In genomic region chr7:100706672-100707311, GRCh38 we compare ENCODE assay signal across 8 cellular contexts. TPM values are rescaled to one million over a fixed set of nuclear protein-coding genes. Genes with fewer than 3 reads are reported as not detected.
DNase-seq lines count a peak whose midpoint lies in the region; ATAC-seq and TF ChIP-seq lines count a peak whose summit lies in the region.

No MANE protein-coding gene starts in this region.

- no peak overlapping the region for H2BK120ac ChIP-seq in mesendoderm (ENCODE audit: low read depth, low read length)

- no peak overlapping the region for H4K8ac ChIP-seq in mesendoderm (ENCODE audit: low read depth, low read length)

- peak overlapping the region; percentile 96 for H3K9ac ChIP-seq in mesendoderm (ENCODE audit: low read length)

- peaks cover 0 to 13% of the 10 kb centered on the region in 2 donors for H3K4me1 ChIP-seq in breast epithelium
- peaks cover 4% of the 10 kb centered on the region for H3K4me1 ChIP-seq in mesendoderm (ENCODE audit: control insufficient read depth, low read depth, low read length)

- no peak overlapping the region for H4K5ac ChIP-seq in mesendoderm (ENCODE audit: low read length)

- H3K18ac ChIP-seq in mesendoderm (ENCODE audit: low read length) = no peak overlapping the region

- H3K27me3 ChIP-seq in breast epithelium = no peaks in the 10 kb centered on the region
- no peaks in the 10 kb centered on the region for H3K27me3 ChIP-seq in mesendoderm (ENCODE audit: insufficient read depth, low read length, poor library complexity)

- intact Hi-C loops in Right ventricle myocardium superior (cut with DNase I) (no loop called here), left cardiac atrium (cut with DNase I) (loop anchor here in 1 of 2 donors (5.0 kb wide), 1 partner anchor 146 kb away; the partner anchor contains the start of gene SLC12A9), breast epithelium (cut with DNase I; ENCODE audit: low total_unique reads) (loop anchor here (10.0 kb wide), 1 partner anchor 158 kb away; the partner anchor contains the start of gene TRIP6)

- H3K9me3 ChIP-seq in breast epithelium = no peaks in the 10 kb centered on the region

- H3K4ac ChIP-seq in mesendoderm (ENCODE audit: low read depth, low read length) = no peak overlapping the region

- H2BK15ac ChIP-seq in mesendoderm (replicated peaks; ENCODE audit: low read depth) = no peak overlapping the region

- peaks cover 18% of the 10 kb centered on the region for H3K79me2 ChIP-seq in mesendoderm (ENCODE audit: control insufficient read depth, insufficient read depth, low read length)

- peak overlapping the region; percentile 88 for H3K4me2 ChIP-seq in mesendoderm (ENCODE audit: low read length)

- ATAC-seq in Right ventricle myocardium superior (ENCODE audit: poor library complexity) (no peak), left cardiac atrium (no peak), GM18907 (IDR thresholded peaks at IDR 0.05; ENCODE audit: unreplicated experiment) (no peak), HG03469 (IDR thresholded peaks at IDR 0.05; ENCODE audit: unreplicated experiment) (no peak)

- H2BK5ac ChIP-seq in mesendoderm (ENCODE audit: low read length) = no peak overlapping the region

- H3K27ac ChIP-seq in breast epithelium (peak overlapping the region; percentile 91 to 93), mesendoderm (ENCODE audit: low read depth, low read length) (no peak overlapping the region)

- peaks cover 5% of the 10 kb centered on the region for H3K79me1 ChIP-seq in mesendoderm (ENCODE audit: low read length)

- no peak overlapping the region for H2AK5ac ChIP-seq in mesendoderm (ENCODE audit: low read length)

- peak overlapping the region; percentile 3 for H3K23ac ChIP-seq in mesendoderm (ENCODE audit: low read length)

- H3K36me3 ChIP-seq in breast epithelium (no peaks in the 10 kb centered on the region), mesendoderm (ENCODE audit: control insufficient read depth, insufficient read depth, low read length) (peaks cover 3% of the 10 kb centered on the region)

- H3K56ac ChIP-seq in mesendoderm (ENCODE audit: low read length) = peak overlapping the region; percentile 98

- no CpG with 5 or more reads among the region's 34 CpGs for WGBS in mesendoderm (ENCODE audit: extremely low coverage, insufficient coverage, low lambda C conversion rate)

- DNase-seq in Right ventricle myocardium superior = peak; percentile 58
- DNase-seq in left cardiac atrium = no peak
- DNase-seq in breast epithelium (ENCODE audit: low spot score in 2 of 2) = no peak
- DNase-seq in mesendoderm = no peak
- DNase-seq in middle frontal gyrus (ENCODE audit: extremely low spot score, low spot score) = no peak
- no peak for DNase-seq in NCI-H2171 (lab: John Stamatoyannopoulos, UW)

- no peak for TF ChIP-seq CTCF in breast epithelium (IDR thresholded peaks at IDR 0.05)

- H3K4me3 ChIP-seq in breast epithelium (peak overlapping the region; percentile 65 to 87 (median 79)), mesendoderm (ENCODE audit: low read length) (peak overlapping the region; percentile 97)

- no peak for TF ChIP-seq POLR2A in breast epithelium (IDR thresholded peaks at IDR 0.05)

RNA-seq across cellular contexts. Expression of gene POP7, which starts 0.9 kb away (rescaled TPM):
- total RNA-seq in Right ventricle myocardium superior (27.1 TPM), left cardiac atrium (10 to 100 TPM; 23.2 to 29.0 TPM), breast epithelium (10 to 100 TPM; 25.8 to 28.2 (median 27.4) TPM)
- polyA plus RNA-seq in mesendoderm (2013, experiment 1 of 2) = 115 TPM
- polyA plus RNA-seq in mesendoderm (2013, experiment 2 of 2) = 113 TPM

RNA-seq across cellular contexts. Expression of gene GIGYF1, which starts 12.7 kb away (rescaled TPM):
- total RNA-seq in Right ventricle myocardium superior = 23.5 TPM
- 10 to 100 TPM; 25.8 to 31.0 TPM for total RNA-seq in left cardiac atrium
- total RNA-seq in breast epithelium = 10 to 100 TPM; 25.0 to 39.0 (median 34.8) TPM
- 23.5 TPM for polyA plus RNA-seq in mesendoderm (2013, experiment 1 of 2)
- 25.0 TPM for polyA plus RNA-seq in mesendoderm (2013, experiment 2 of 2)

RNA-seq across cellular contexts. Expression of gene EPO, which starts 13.5 kb away (rescaled TPM):
- not detected for total RNA-seq in Right ventricle myocardium superior
- total RNA-seq in left cardiac atrium = not detected
- total RNA-seq in breast epithelium = not detected
- polyA plus RNA-seq in mesendoderm (2013, experiment 1 of 2) = 0.13 TPM
- polyA plus RNA-seq in mesendoderm (2013, experiment 2 of 2) = 0.22 TPM

RNA-seq across cellular contexts. Expression of gene ZAN, which starts 26.6 kb away (rescaled TPM):
- total RNA-seq in Right ventricle myocardium superior = not detected
- total RNA-seq in left cardiac atrium = not detected
- not detected for total RNA-seq in breast epithelium
- polyA plus RNA-seq in mesendoderm (2013, experiment 1 of 2) = 0.01 TPM
- 0.01 TPM for polyA plus RNA-seq in mesendoderm (2013, experiment 2 of 2)

RNA-seq across cellular contexts. Expression of gene GNB2, which starts 33.3 kb away (rescaled TPM):
- total RNA-seq in Right ventricle myocardium superior = 101 TPM
- 100 to 1,000 TPM; 125 to 153 TPM for total RNA-seq in left cardiac atrium
- total RNA-seq in breast epithelium = 100 to 1,000 TPM; 113 to 197 (median 173) TPM
- 68.1 TPM for polyA plus RNA-seq in mesendoderm (2013, experiment 1 of 2)
- 70.0 TPM for polyA plus RNA-seq in mesendoderm (2013, experiment 2 of 2)
